Comparison of ENCODE assay signal across 13 cellular contexts in the genomic region with DNA sequence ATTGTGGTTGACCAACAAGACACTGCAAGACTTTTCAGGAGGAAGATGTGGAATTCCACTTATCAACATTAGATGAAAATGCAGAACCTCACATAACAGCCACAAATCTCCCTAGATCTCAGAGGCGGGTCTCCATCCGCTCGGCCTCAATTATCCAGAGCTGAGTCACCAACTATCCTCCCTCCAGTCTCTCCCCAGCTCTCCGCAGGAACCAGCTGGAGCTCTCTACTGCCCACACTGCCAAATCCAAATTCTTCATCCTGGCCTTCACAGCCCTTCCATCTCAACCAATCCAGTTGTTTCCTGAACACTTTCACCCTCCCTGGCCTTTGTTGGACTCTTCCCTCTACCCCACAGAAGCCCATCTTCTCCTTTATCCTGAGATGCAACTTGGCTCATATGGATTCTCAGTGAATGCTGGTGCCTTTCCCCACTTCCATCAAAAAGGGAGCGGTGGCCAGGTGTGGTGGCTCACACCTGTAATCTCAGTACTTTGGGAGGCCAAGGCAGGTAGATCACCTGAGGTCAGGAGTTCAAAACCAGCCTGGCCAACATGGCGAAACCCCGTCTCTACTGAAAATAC. TPM values are rescaled to one million over a fixed set of nuclear protein-coding genes. Genes with fewer than 3 reads are reported as not detected.
A peak's percentile ranks its signal among the peaks of the same experiment; 100 is the strongest.
DNase-seq lines count a peak whose midpoint lies in the region; ATAC-seq and TF ChIP-seq lines count a peak whose summit lies in the region.
"Had no signal": no experiment of that assay in that cellular context is flagged by ENCODE, and none has a peak within 500 bp of the region (broad histone marks: within the 10 kb centered on the region; RNA-seq: fewer than 3 reads in every experiment).

No MANE protein-coding gene starts in this region.

- no peak for TF ChIP-seq POLR2A in ovary (IDR thresholded peaks at IDR 0.05)
- no peak for TF ChIP-seq POLR2A in lower leg skin (IDR thresholded peaks at IDR 0.05)

- H3K27me3 Mint-ChIP-seq in nephron (ENCODE audit: low read depth): no peaks in the 10 kb centered on the region
- no peaks in the 10 kb centered on the region for H3K27me3 Mint-ChIP-seq in type B pancreatic cell
- H3K27me3 Mint-ChIP-seq: activated CD4-positive, alpha-beta memory T cell treated with anti-CD3 and anti-CD28 coated beads for 36 hours had no signal

- DNase-seq in GM03348 (ENCODE audit: low spot score) (peak; percentile 87), NCI-H226 (peak; percentile 83), cardiac fibroblast (ENCODE audit: low read depth in 2 of 2) (peak; percentile 50 to 68), ovary (no peak), type B pancreatic cell (ENCODE audit: extremely low spot score, unreplicated experiment) (no peak), lower leg skin (ENCODE audit: low spot score in 2 of 2) (no peak)
- DNase-seq: activated CD4-positive, alpha-beta memory T cell treated with anti-CD3 and anti-CD28 coated beads for 36 hours; activated naive CD4-positive, alpha-beta T cell treated with anti-CD3 and anti-CD28 coated beads, Interleukin-2, amount 50 U/mL, for 16 hours; effector CD4-positive, alpha-beta T cell; heart left ventricle; NCI-H1436 treated with DMSO at 0.1 percent for 48 hours had no signal

- H3K36me3 Mint-ChIP-seq in nephron (ENCODE audit: low read depth) (peaks cover 5% of the 10 kb centered on the region), type B pancreatic cell (no peaks in the 10 kb centered on the region)

- TF ChIP-seq EP300 in ovary (IDR thresholded peaks at IDR 0.05): no peak

- H3K9me3 Mint-ChIP-seq in nephron (peaks cover 2% of the 10 kb centered on the region), type B pancreatic cell (no peaks in the 10 kb centered on the region)

- 50 to 62% (median 57%) methylated on average over 7 of the region's 7 CpGs for WGBS in ovary, 3 donors
- WGBS in lower leg skin, 2 donors: 48 to 55% methylated on average over 7 of the region's 7 CpGs

- H3K27ac ChIP-seq in ovary: no peak overlapping the region
- H3K27ac ChIP-seq: heart left ventricle had no signal

- no peaks in the 10 kb centered on the region for H3K27me3 ChIP-seq in ovary
- H3K27me3 ChIP-seq: heart left ventricle had no signal

- H3K4me3 Mint-ChIP-seq in nephron (peak overlapping the region in 1 of 3 experiments; percentile 13), type B pancreatic cell (no peak overlapping the region)
- H3K4me3 Mint-ChIP-seq: activated CD4-positive, alpha-beta memory T cell treated with anti-CD3 and anti-CD28 coated beads for 36 hours had no signal

- H3K4me1 Mint-ChIP-seq in nephron (peaks cover 27% of the 10 kb centered on the region), type B pancreatic cell (ENCODE audit: unreplicated experiment) (peaks cover 30% of the 10 kb centered on the region)

- peak overlapping the region in 2 of 3 experiments; percentile 6 to 23 for H3K27ac Mint-ChIP-seq in nephron
- H3K27ac Mint-ChIP-seq in type B pancreatic cell: no peak overlapping the region
- H3K27ac Mint-ChIP-seq: activated CD4-positive, alpha-beta memory T cell treated with anti-CD3 and anti-CD28 coated beads for 36 hours had no signal

- no peak for TF ChIP-seq CTCF in cardiac fibroblast (IDR thresholded peaks at IDR 0.05; ENCODE audit: low read depth, low read length)
- no peak for TF ChIP-seq CTCF in nephron (IDR thresholded peaks at IDR 0.05; ENCODE audit: unreplicated experiment in 3 of 3)
- no peak for TF ChIP-seq CTCF in ovary (IDR thresholded peaks at IDR 0.05)
- no peak for TF ChIP-seq CTCF in type B pancreatic cell (conservative IDR thresholded peaks at IDR 0.05)
- TF ChIP-seq CTCF in lower leg skin (IDR thresholded peaks at IDR 0.05): no peak

- no peak for ATAC-seq in HG03565 (IDR thresholded peaks at IDR 0.05; ENCODE audit: unreplicated experiment)
- ATAC-seq: heart left ventricle had no signal

- H3K36me3 ChIP-seq in ovary: no peaks in the 10 kb centered on the region
- H3K36me3 ChIP-seq: heart left ventricle had no signal

- H3K9me3 ChIP-seq in ovary: no peaks in the 10 kb centered on the region

- peaks cover 6% of the 10 kb centered on the region for H3K4me1 ChIP-seq in ovary (ENCODE audit: insufficient read depth)

- intact Hi-C loops in ovary (cut with DNase I): no loop called here
- intact Hi-C loops in lower leg skin (cut with DNase I; ENCODE audit: low total_unique reads): no loop called here

- no peak overlapping the region for H3K4me3 ChIP-seq in cardiac fibroblast (replicated peaks in 1 of 2; ENCODE audit: low read depth in 2 of 2, low read length in 2 of 2)
- no peak overlapping the region for H3K4me3 ChIP-seq in ovary
- H3K4me3 ChIP-seq in lower leg skin (ENCODE audit: low read depth, poor library complexity, severe bottlenecking): no peak overlapping the region
- H3K4me3 ChIP-seq: heart left ventricle had no signal

RNA-seq across cellular contexts. Expression of a gene that starts 3.5 kb away (rescaled TPM):
- total RNA-seq in ovary: 10 to 100 TPM; 19.2 to 39.2 (median 26.0) TPM
- polyA plus RNA-seq in ovary: 10 to 100 TPM; 12.6 to 21.6 TPM
- 26.9 and 43.5 TPM in 2 replicates for total RNA-seq in type B pancreatic cell (ENCODE audit: low replicate concordance)
- 10 to 100 TPM in 2 of 4 donors, 1 to 10 TPM in 2; 6.5 to 10.5 (median 9.5) TPM for total RNA-seq in lower leg skin

RNA-seq across cellular contexts. Expression of a gene that starts 28.6 kb away (rescaled TPM):
- 1,000 to 10,000 TPM in 1 of 7 donors, 100 to 1,000 TPM in 5, 10 to 100 TPM in 1; 69.5 to 1,408 (median 681) TPM for total RNA-seq in ovary
- 100 to 1,000 TPM; 269 to 691 TPM for polyA plus RNA-seq in ovary
- total RNA-seq in type B pancreatic cell (ENCODE audit: low replicate concordance): 55.1 and 59.0 TPM in 2 replicates
- 10 to 100 TPM; 14.9 to 69.9 (median 36.3) TPM for total RNA-seq in lower leg skin

RNA-seq across cellular contexts. Expression of a gene that starts 35.6 kb away (rescaled TPM):
- total RNA-seq in ovary (10 to 100 TPM; 35.6 to 61.0 (median 40.9) TPM), type B pancreatic cell (ENCODE audit: low replicate concordance) (85.8 and 122 TPM in 2 replicates), lower leg skin (10 to 100 TPM; 57.3 to 75.5 (median 61.3) TPM)
- 10 to 100 TPM; 29.6 to 59.0 TPM for polyA plus RNA-seq in ovary

Comparison
In these comparisons a context has a peak if more than half of its experiments do, and no peak if none do; other contexts are left out.
1. DNase-seq: peak in GM03348 (single experiment), NCI-H226 (single experiment) and cardiac fibroblast (2 of 2); none in ovary (0 of 5), type B pancreatic cell (single experiment) and lower leg skin (0 of 2).